ENCODE assay signal across 20 cellular contexts in the genomic region with DNA sequence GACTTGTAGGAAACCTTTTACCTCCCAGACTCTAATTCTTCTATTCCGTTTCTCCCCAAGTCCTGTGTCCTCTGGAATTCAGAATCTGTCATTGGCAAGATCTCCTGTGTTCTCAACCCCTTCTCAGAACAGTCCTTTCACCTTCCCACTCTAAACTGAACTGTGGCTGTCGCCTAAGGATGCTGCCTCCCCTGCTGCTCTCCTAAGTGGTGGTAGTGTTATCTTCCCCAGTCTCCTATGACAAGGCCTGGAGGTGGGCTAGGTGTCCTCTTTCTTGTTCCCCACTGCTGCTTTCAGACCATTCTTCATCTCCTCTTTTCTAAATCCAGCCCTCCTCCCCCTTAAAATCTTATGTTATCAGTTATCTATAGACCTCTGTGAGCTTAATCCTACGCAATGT.
DNase-seq lines count a peak whose midpoint lies in the region; ATAC-seq and TF ChIP-seq lines count a peak whose summit lies in the region.
"Had no signal": no experiment of that assay in that cellular context is flagged by ENCODE, and none has a peak within 500 bp of the region (broad histone marks: within the 10 kb centered on the region; RNA-seq: fewer than 3 reads in every experiment).

No MANE protein-coding gene starts in this region.

- TF ChIP-seq CTCF in Panc1 (IDR thresholded peaks at IDR 0.05) (no peak), endodermal cell (conservative IDR thresholded peaks at IDR 0.05) (no peak), nephron (IDR thresholded peaks at IDR 0.05; ENCODE audit: unreplicated experiment in 3 of 3) (no peak), stomach (IDR thresholded peaks at IDR 0.05) (no peak), heart left ventricle (IDR thresholded peaks at IDR 0.05) (no peak), brain microvascular endothelial cell (IDR thresholded peaks at IDR 0.05; ENCODE audit: low read depth, low read length, missing control alignments) (no peak)

- no peak overlapping the region for H3K9ac ChIP-seq in endodermal cell (ENCODE audit: extremely low read depth, low read length, poor library complexity, severe bottlenecking)
- H3K9ac ChIP-seq in stomach smooth muscle (ENCODE audit: low read length in 2 of 2) = no peak overlapping the region

- intact Hi-C loops in Panc1 (cut with micrococcal nuclease; ENCODE audit: unreplicated experiment) = no loop called here
- intact Hi-C loops in stomach (cut with DNase I; ENCODE audit: low total_unique reads) = no loop called here
- intact Hi-C loops in heart left ventricle (cut with DNase I) = loop anchor here in 1 of 10 donors (10.0 kb wide), 1 partner anchor 262 kb away; no protein-coding TSS in a partner anchor

- H3K36me3 Mint-ChIP-seq in endodermal cell (ENCODE audit: low read depth) (no peaks in the 10 kb centered on the region), nephron (ENCODE audit: low read depth) (no peaks in the 10 kb centered on the region)

- H3K9me3 Mint-ChIP-seq in endodermal cell (no peaks in the 10 kb centered on the region), nephron (no peaks in the 10 kb centered on the region)

- CTCF ChIA-PET in Panc1 (lab: Charles Lee) = no interaction called here

- TF ChIP-seq POLR2A in stomach (IDR thresholded peaks at IDR 0.05) = no peak
- no peak for TF ChIP-seq POLR2A in heart left ventricle (IDR thresholded peaks at IDR 0.05)

- WGBS in endodermal cell (ENCODE audit: insufficient coverage in 1 of 2, insufficient read length in 1 of 2), 2 experiments = 58 to 83% methylated on average over 1 to 3 of the region's 3 CpGs
- 93 to 98% (median 94%) methylated on average over 3 of the region's 3 CpGs for WGBS in stomach, 5 donors
- WGBS in heart left ventricle, 4 donors = 95 to 99% (median 97%) methylated on average over 3 of the region's 3 CpGs

- in situ Hi-C loops in Panc1 (cut with HindIII; ENCODE audit: low pct_unique_long_range_greater_than_20kb, low sequenced_read_pairs) (no loop called here), brain microvascular endothelial cell (cut with HindIII; ENCODE audit: low pct_ligation_motif_present, low sequenced_read_pairs) (no loop called here)

- H3K27ac ChIP-seq in Panc1 (ENCODE audit: low read length) (peak overlapping the region; percentile 61; the same call in 1 of the 2 replicates), endodermal cell (ENCODE audit: low read depth, low read length) (no peak overlapping the region), stomach smooth muscle (ENCODE audit: low read length) (peak overlapping the region; percentile 53), stomach (peak overlapping the region in 2 of 5 donors; percentile 41 to 54), heart left ventricle (peak overlapping the region in 1 of 12 donors; percentile 58), brain microvascular endothelial cell (no peak overlapping the region)
- H3K27ac ChIP-seq: RWPE1 had no signal

- POLR2A ChIA-PET in Panc1 (lab: Charles Lee) = no interaction called here

- peaks cover 3% of the 10 kb centered on the region for H3K27me3 Mint-ChIP-seq in endodermal cell (ENCODE audit: insufficient read depth)
- H3K27me3 Mint-ChIP-seq in nephron (ENCODE audit: low read depth) = no peaks in the 10 kb centered on the region
- H3K27me3 Mint-ChIP-seq: CD8-positive, alpha-beta memory T cell had no signal

- TF ChIP-seq EP300 in stomach (IDR thresholded peaks at IDR 0.05) = no peak

- ATAC-seq in Panc1 = no peak
- no peak for ATAC-seq in heart left ventricle
- ATAC-seq: HepG2, PC-3 had no signal

- DNase-seq in Panc1 (ENCODE audit: low read depth, low spot score) (no peak), endodermal cell (peak; percentile 63), amygdala (lab: John Stamatoyannopoulos, UW) (no peak), stomach (no peak), heart left ventricle (no peak), brain microvascular endothelial cell (no peak)
- DNase-seq: C1 segment of cervical spinal cord; CD8-positive, alpha-beta memory T cell; DMS79; H7; KBM-7; NCI-H1105 treated with DMSO at 0.1 percent for 48 hours; NCI-H1694; NCI-H2081 treated with DMSO at 0.1 percent for 48 hours; NCI-H526; PC-3 had no signal

- H3K4me1 Mint-ChIP-seq in endodermal cell (peaks cover 23% of the 10 kb centered on the region), nephron (peaks cover 60% of the 10 kb centered on the region)

- H3K4me3 Mint-ChIP-seq in endodermal cell (no peak overlapping the region), nephron (no peak overlapping the region)
- H3K4me3 Mint-ChIP-seq: CD8-positive, alpha-beta memory T cell had no signal

- H3K4me3 ChIP-seq in Panc1 (ENCODE audit: low read depth in 2 of 2, low read length in 2 of 2) (no peak overlapping the region), endodermal cell (ENCODE audit: low read length) (no peak overlapping the region), stomach smooth muscle (ENCODE audit: low read length in 2 of 2) (no peak overlapping the region), stomach (no peak overlapping the region), heart left ventricle (no peak overlapping the region), brain microvascular endothelial cell (ENCODE audit: low read depth, low read length) (no peak overlapping the region)

- BruUV-seq in Panc1 (replicated peaks; lab: Mats Ljungman, UMichigan) = no TSS peak

- H3K36me3 ChIP-seq in Panc1 (ENCODE audit: control insufficient read depth, insufficient read depth, low read length) = no peaks in the 10 kb centered on the region
- no peaks in the 10 kb centered on the region for H3K36me3 ChIP-seq in endodermal cell (ENCODE audit: control insufficient read depth, insufficient read depth, low read length)
- no peaks in the 10 kb centered on the region for H3K36me3 ChIP-seq in stomach smooth muscle (ENCODE audit: control insufficient read depth in 2 of 2, insufficient read depth in 2 of 2, low read length in 2 of 2)
- H3K36me3 ChIP-seq in stomach = no peaks in the 10 kb centered on the region
- no peaks in the 10 kb centered on the region for H3K36me3 ChIP-seq in heart left ventricle
- H3K36me3 ChIP-seq in brain microvascular endothelial cell (replicated peaks) = no peaks in the 10 kb centered on the region

- H3K9me3 ChIP-seq in Panc1 (ENCODE audit: control insufficient read depth, insufficient read depth, low read depth, low read length) (no peaks in the 10 kb centered on the region), endodermal cell (ENCODE audit: control insufficient read depth, low read length) (no peaks in the 10 kb centered on the region), stomach smooth muscle (ENCODE audit: control insufficient read depth in 2 of 2, low read length in 2 of 2) (no peaks in the 10 kb centered on the region), stomach (no peaks in the 10 kb centered on the region), heart left ventricle (no peaks in the 10 kb centered on the region)

- no peaks in the 10 kb centered on the region for H3K27me3 ChIP-seq in Panc1 (ENCODE audit: control insufficient read depth, insufficient read depth, low read length)
- H3K27me3 ChIP-seq in endodermal cell (ENCODE audit: control insufficient read depth, insufficient read depth, low read length, poor library complexity, severe bottlenecking) = no peaks in the 10 kb centered on the region
- H3K27me3 ChIP-seq in stomach smooth muscle (ENCODE audit: control insufficient read depth in 1 of 2, insufficient read depth in 2 of 2, low read length in 2 of 2) = no peaks in the 10 kb centered on the region
- no peaks in the 10 kb centered on the region for H3K27me3 ChIP-seq in stomach
- no peaks in the 10 kb centered on the region for H3K27me3 ChIP-seq in heart left ventricle
- H3K27me3 ChIP-seq in brain microvascular endothelial cell (replicated peaks) = no peaks in the 10 kb centered on the region

- H3K27ac Mint-ChIP-seq in endodermal cell (no peak overlapping the region), nephron (peak overlapping the region; percentile 60 to 70 (median 67))

- H3K4me1 ChIP-seq in Panc1 (ENCODE audit: control insufficient read depth, insufficient read depth, low read length) (no peaks in the 10 kb centered on the region; the same call in 1 of the 2 replicates), endodermal cell (ENCODE audit: control insufficient read depth, insufficient read depth, low read length) (peaks cover 8% of the 10 kb centered on the region), stomach smooth muscle (ENCODE audit: control insufficient read depth, insufficient read depth, low read length) (peaks cover 14% of the 10 kb centered on the region), stomach (peaks cover 0 to 46% (median 17%) of the 10 kb centered on the region in 4 donors), heart left ventricle (peaks cover 0 to 16% (median 0%) of the 10 kb centered on the region in 12 donors)

Comparison
In these comparisons a context has a peak if more than half of its experiments do, and no peak if none do; other contexts are left out.
1. H3K27ac ChIP-seq: peak in Panc1 (single experiment) and stomach smooth muscle (single experiment); none in endodermal cell (single experiment) and brain microvascular endothelial cell (single experiment).